In genomic region chr1:161398900-161399256, GRCh38 we compare ENCODE assay signal across 8 cellular contexts. TPM values are rescaled to one million over a fixed set of nuclear protein-coding genes. Genes with fewer than 3 reads are reported as not detected.
DNase-seq lines count a peak whose midpoint lies in the region; ATAC-seq lines count a peak whose summit lies in the region.

No MANE protein-coding gene starts in this region.

- peaks cover 3% of the 10 kb centered on the region for H3K9me3 Mint-ChIP-seq in activated T-helper 1 cell treated with anti-CD3 and anti-CD28 coated beads, Interleukin-12 subunit alpha, Interleukin-12 subunit beta, Interleukin-2, Interleukin-4 antibody, amounts not matched to agents 30 ng/mL and 10 ng/mL and 1 ng/mL, durations not matched to agents 14 hours and 24 hours and 36 hours
- H3K9me3 Mint-ChIP-seq in stimulated activated naive CD8-positive, alpha-beta T cell treated with anti-CD3 and anti-CD28 coated beads, Interleukin-15, amount 100 ng/mL, for 72 hours, result peaks cover 0 to 3% of the 10 kb centered on the region in 2 donors

- peaks cover 10% of the 10 kb centered on the region for H3K27me3 Mint-ChIP-seq in activated T-helper 1 cell treated with anti-CD3 and anti-CD28 coated beads, Interleukin-12 subunit alpha, Interleukin-12 subunit beta, Interleukin-2, Interleukin-4 antibody, amounts not matched to agents 30 ng/mL and 10 ng/mL and 1 ng/mL, durations not matched to agents 14 hours and 24 hours and 36 hours (ENCODE audit: insufficient read depth)
- peaks cover under 1% of the 10 kb centered on the region for H3K27me3 Mint-ChIP-seq in stimulated activated naive CD8-positive, alpha-beta T cell treated with anti-CD3 and anti-CD28 coated beads, Interleukin-15, amount 100 ng/mL, for 72 hours

- peak overlapping the region; percentile 94 for H3K4me3 Mint-ChIP-seq in activated T-helper 1 cell treated with anti-CD3 and anti-CD28 coated beads, Interleukin-12 subunit alpha, Interleukin-12 subunit beta, Interleukin-2, Interleukin-4 antibody, amounts not matched to agents 30 ng/mL and 10 ng/mL and 1 ng/mL, durations not matched to agents 14 hours and 24 hours and 36 hours
- peak overlapping the region; percentile 95 to 97 for H3K4me3 Mint-ChIP-seq in stimulated activated naive CD8-positive, alpha-beta T cell treated with anti-CD3 and anti-CD28 coated beads, Interleukin-15, amount 100 ng/mL, for 72 hours

- H3K27ac Mint-ChIP-seq in activated T-helper 1 cell treated with anti-CD3 and anti-CD28 coated beads, Interleukin-12 subunit alpha, Interleukin-12 subunit beta, Interleukin-2, Interleukin-4 antibody, amounts not matched to agents 30 ng/mL and 10 ng/mL and 1 ng/mL, durations not matched to agents 14 hours and 24 hours and 36 hours, result peak overlapping the region; percentile 100
- H3K27ac Mint-ChIP-seq in stimulated activated naive CD8-positive, alpha-beta T cell treated with anti-CD3 and anti-CD28 coated beads, Interleukin-15, amount 100 ng/mL, for 72 hours, result peak overlapping the region; percentile 98 to 100

- peaks cover 44% of the 10 kb centered on the region for H3K4me1 Mint-ChIP-seq in activated T-helper 1 cell treated with anti-CD3 and anti-CD28 coated beads, Interleukin-12 subunit alpha, Interleukin-12 subunit beta, Interleukin-2, Interleukin-4 antibody, amounts not matched to agents 30 ng/mL and 10 ng/mL and 1 ng/mL, durations not matched to agents 14 hours and 24 hours and 36 hours (ENCODE audit: low read depth)
- H3K4me1 Mint-ChIP-seq in stimulated activated naive CD8-positive, alpha-beta T cell treated with anti-CD3 and anti-CD28 coated beads, Interleukin-15, amount 100 ng/mL, for 72 hours, result peaks cover 32% of the 10 kb centered on the region

- ATAC-seq in stimulated activated naive CD8-positive, alpha-beta T cell treated with anti-CD3 and anti-CD28 coated beads, Interleukin-15, amount 100 ng/mL, for 72 hours, result peak; percentile 33
- ATAC-seq in GM18858 (IDR thresholded peaks at IDR 0.05; ENCODE audit: unreplicated experiment), result no peak
- no peak for ATAC-seq in GM19397 (IDR thresholded peaks at IDR 0.05; ENCODE audit: unreplicated experiment)

- intact Hi-C loops in activated T-helper 1 cell treated with anti-CD3 and anti-CD28 coated beads, Interleukin-12 subunit alpha, Interleukin-12 subunit beta, Interleukin-2, Interleukin-4 antibody, amounts not matched to agents 30 ng/mL and 10 ng/mL and 1 ng/mL, durations not matched to agents 14 hours and 24 hours and 36 hours (cut with micrococcal nuclease), result loop anchor here (1.0 to 5.0 kb wide), 9 partner anchors 9 to 1302 kb away; partner anchors contain the start of genes ATF6, IGSF8, NIT1 and PFDN2

- H3K9me3 ChIP-seq in iPS-15b (ENCODE audit: control insufficient read depth, insufficient read depth, low read length), result no peaks in the 10 kb centered on the region

- peak overlapping the region; percentile 77 for H3K9ac ChIP-seq in iPS-15b (ENCODE audit: low read depth, low read length)

- peak; percentile 57 for DNase-seq in NCI-H2107 treated with DMSO at 0.1 percent for 48 hours (lab: John Stamatoyannopoulos, UW; ENCODE audit: unreplicated experiment)
- no peak for DNase-seq in NCI-H2107 (lab: John Stamatoyannopoulos, UW)
- DNase-seq in activated T-helper 1 cell treated with anti-CD3 and anti-CD28 coated beads, Interleukin-12 subunit alpha, Interleukin-12 subunit beta, Interleukin-2, Interleukin-4 antibody, amounts not matched to agents 30 ng/mL and 10 ng/mL and 1 ng/mL, durations not matched to agents 14 hours and 24 hours and 36 hours (ENCODE audit: low spot score), result no peak
- no peak for DNase-seq in stimulated activated naive CD8-positive, alpha-beta T cell treated with anti-CD3 and anti-CD28 coated beads, Interleukin-15, amount 100 ng/mL, for 72 hours
- DNase-seq in NCI-H2196 (lab: John Stamatoyannopoulos, UW; ENCODE audit: unreplicated experiment), result no peak

- H3K4me3 ChIP-seq in iPS-15b (ENCODE audit: low read depth, low read length), result peak overlapping the region; percentile 92

- H3K36me3 Mint-ChIP-seq in activated T-helper 1 cell treated with anti-CD3 and anti-CD28 coated beads, Interleukin-12 subunit alpha, Interleukin-12 subunit beta, Interleukin-2, Interleukin-4 antibody, amounts not matched to agents 30 ng/mL and 10 ng/mL and 1 ng/mL, durations not matched to agents 14 hours and 24 hours and 36 hours (ENCODE audit: low read depth), result peaks cover 11% of the 10 kb centered on the region

- H3K27me3 ChIP-seq in iPS-15b (ENCODE audit: control insufficient read depth, insufficient read depth, low read length), result peaks cover 8% of the 10 kb centered on the region

- H3K36me3 ChIP-seq in iPS-15b (ENCODE audit: control insufficient read depth, insufficient read depth, low read length), result no peaks in the 10 kb centered on the region

- no peaks in the 10 kb centered on the region for H3K4me1 ChIP-seq in iPS-15b (ENCODE audit: control insufficient read depth, insufficient read depth, low read length)

RNA-seq across cellular contexts. Expression of gene CFAP126, which starts 31.2 kb away (rescaled TPM):
- total RNA-seq in activated T-helper 1 cell treated with anti-CD3 and anti-CD28 coated beads, Interleukin-12 subunit alpha, Interleukin-12 subunit beta, Interleukin-2, Interleukin-4 antibody, amounts not matched to agents 30 ng/mL and 10 ng/mL and 1 ng/mL, durations not matched to agents 14 hours and 24 hours and 36 hours, result not detected in 2 replicates
